Comparison of ENCODE assay signal across 25 cellular contexts in genomic region chr6:148401581-148401980, GRCh38. TPM values are rescaled to one million over a fixed set of nuclear protein-coding genes. Genes with fewer than 3 reads are reported as not detected.
DNase-seq lines count a peak whose midpoint lies in the region; ATAC-seq and TF ChIP-seq lines count a peak whose summit lies in the region.
"Had no signal": no experiment of that assay in that cellular context is flagged by ENCODE, and none has a peak within 500 bp of the region (broad histone marks: within the 10 kb centered on the region; RNA-seq: fewer than 3 reads in every experiment).

No MANE protein-coding gene starts in this region.

- DNase-seq in right atrium auricular region (ENCODE audit: low spot score) = no peak
- no peak for DNase-seq in left ventricle myocardium superior
- DNase-seq in dorsolateral prefrontal cortex = no peak
- no peak for DNase-seq in lower lobe of right lung
- DNase-seq in type B pancreatic cell (ENCODE audit: extremely low spot score, unreplicated experiment) = no peak
- DNase-seq in globus pallidus (ENCODE audit: low spot score) = no peak
- DNase-seq in stimulated activated CD4-positive, alpha-beta T cell treated with anti-CD3 and anti-CD28 coated beads, Interleukin-15, amount 100 ng/mL, for 24 hours = no peak
- DNase-seq: C1 segment of cervical spinal cord; CD4-positive, alpha-beta memory T cell; DMS153; DND-41; NCI-H1048; NCI-H1417; NCI-H1694; NCI-H2029 treated with DMSO at 0.1 percent for 48 hours; NCI-H446 treated with DMSO at 0.1 percent for 48 hours; NCI-H526; NCI-H82; NK-92 treated with Interleukin-12 subunit alpha and Interleukin-12 subunit beta, amount 100 ng/mL, for 24 hours; SHP77 treated with DMSO at 0.1 percent for 48 hours had no signal

- no peaks in the 10 kb centered on the region for H3K36me3 ChIP-seq in right atrium auricular region
- H3K36me3 ChIP-seq in lower lobe of right lung = no peaks in the 10 kb centered on the region

- H3K4me1 ChIP-seq in right atrium auricular region = peaks cover 0 to 49% of the 10 kb centered on the region in 2 donors
- H3K4me1 ChIP-seq in lower lobe of right lung = peaks cover 47% of the 10 kb centered on the region

- H3K9me3 Mint-ChIP-seq in type B pancreatic cell = no peaks in the 10 kb centered on the region
- H3K9me3 Mint-ChIP-seq: CD4-positive, alpha-beta memory T cell had no signal

- H3K4me3 Mint-ChIP-seq in type B pancreatic cell = no peak overlapping the region
- H3K4me3 Mint-ChIP-seq: CD4-positive, alpha-beta memory T cell had no signal

- no peaks in the 10 kb centered on the region for H3K9me3 ChIP-seq in right atrium auricular region
- H3K9me3 ChIP-seq in lower lobe of right lung = no peaks in the 10 kb centered on the region
- H3K9me3 ChIP-seq: A549 had no signal

- intact Hi-C loops in left ventricle myocardium superior (cut with micrococcal nuclease) = no loop called here
- intact Hi-C loops in dorsolateral prefrontal cortex (cut with DNase I) = no loop called here
- intact Hi-C loops in lower lobe of right lung (cut with DNase I) = no loop called here

- H3K27me3 ChIP-seq in right atrium auricular region (no peaks in the 10 kb centered on the region), dorsolateral prefrontal cortex (no peaks in the 10 kb centered on the region), lower lobe of right lung (ENCODE audit: low read depth) (no peaks in the 10 kb centered on the region)

- peaks cover 30% of the 10 kb centered on the region for H3K4me1 Mint-ChIP-seq in type B pancreatic cell (ENCODE audit: unreplicated experiment)

- H3K27ac ChIP-seq in right atrium auricular region (peak overlapping the region; percentile 8 to 22), dorsolateral prefrontal cortex (peak overlapping the region in 44 of 59 donors; percentile 5 to 91 (median 50)), lower lobe of right lung (peak overlapping the region; percentile 2)
- H3K27ac ChIP-seq: A549, RWPE1 had no signal

- H3K36me3 Mint-ChIP-seq in type B pancreatic cell = peaks cover 13% of the 10 kb centered on the region
- H3K36me3 Mint-ChIP-seq: CD4-positive, alpha-beta memory T cell had no signal

- ATAC-seq in left ventricle myocardium superior (no peak), lower lobe of right lung (no peak), HG02678 (IDR thresholded peaks at IDR 0.05; ENCODE audit: unreplicated experiment) (no peak)
- ATAC-seq: A549, Panc1, SK-N-SH treated with all-trans-retinoic acid at 6 μM for 48 hours had no signal

- TF ChIP-seq CTCF in right atrium auricular region (IDR thresholded peaks at IDR 0.05) (no peak), dorsolateral prefrontal cortex (IDR thresholded peaks at IDR 0.05 in 54 of 56, conservative IDR thresholded peaks at IDR 0.05 in 2 of 56; ENCODE audit: low read depth in 1 of 56, partially characterized antibody in 56 of 56) (no peak), lower lobe of right lung (IDR thresholded peaks at IDR 0.05) (no peak), type B pancreatic cell (conservative IDR thresholded peaks at IDR 0.05) (no peak)

- H3K4me3 ChIP-seq in right atrium auricular region (no peak overlapping the region), dorsolateral prefrontal cortex (no peak overlapping the region), lower lobe of right lung (no peak overlapping the region)
- H3K4me3 ChIP-seq: A549 had no signal

- no peaks in the 10 kb centered on the region for H3K27me3 Mint-ChIP-seq in type B pancreatic cell

- H3K27ac Mint-ChIP-seq in type B pancreatic cell = peak overlapping the region; percentile 2
- H3K27ac Mint-ChIP-seq: CD4-positive, alpha-beta memory T cell had no signal

RNA-seq across cellular contexts. Expression of gene SASH1, which starts 58.9 kb away (rescaled TPM):
- total RNA-seq in right atrium auricular region = 10 to 100 TPM; 39.0 to 42.3 TPM
- 31.8 TPM for total RNA-seq in left ventricle myocardium superior
- 100 to 1,000 TPM in 105 of 120 experiments, 10 to 100 TPM in 15; 67.5 to 387 (median 117) TPM for total RNA-seq in dorsolateral prefrontal cortex
- 103 TPM for total RNA-seq in lower lobe of right lung
- 61.3 and 99.9 TPM in 2 replicates for total RNA-seq in type B pancreatic cell (ENCODE audit: low replicate concordance)
